ENCODE assay signal across 20 cellular contexts in genomic region chr1:167926486-167926997, GRCh38. TPM values are rescaled to one million over a fixed set of nuclear protein-coding genes. Genes with fewer than 3 reads are reported as not detected.
DNase-seq lines count a peak whose midpoint lies in the region; ATAC-seq and TF ChIP-seq lines count a peak whose summit lies in the region.
"Had no signal": no experiment of that assay in that cellular context is flagged by ENCODE, and none has a peak within 500 bp of the region (broad histone marks: within the 10 kb centered on the region; RNA-seq: fewer than 3 reads in every experiment).

No MANE protein-coding gene starts in this region.

- peak; percentile 75 for TF ChIP-seq CTCF in VCaP (conservative IDR thresholded peaks at IDR 0.05)
- TF ChIP-seq CTCF in smooth muscle cell (IDR thresholded peaks at IDR 0.05; ENCODE audit: borderline replicate concordance, insufficient read depth, poor library complexity, severe bottlenecking): no peak
- TF ChIP-seq CTCF in activated CD8-positive, alpha-beta T cell treated with anti-CD3 and anti-CD28 coated beads for 36 hours (IDR thresholded peaks at IDR 0.05): no peak

- H3K27ac ChIP-seq in VCaP (peak overlapping the region; percentile 99), smooth muscle cell (ENCODE audit: low read depth) (no peak overlapping the region)
- H3K27ac ChIP-seq: breast epithelium had no signal

- H3K9me3 ChIP-seq in smooth muscle cell (replicated peaks; ENCODE audit: low read depth): no peaks in the 10 kb centered on the region
- H3K9me3 ChIP-seq: breast epithelium had no signal

- no peak overlapping the region for H3K9ac ChIP-seq in smooth muscle cell (ENCODE audit: low read depth)

- H2AFZ ChIP-seq in smooth muscle cell (ENCODE audit: low read depth): no peak overlapping the region

- H4K20me1 ChIP-seq in smooth muscle cell (ENCODE audit: low read depth): peaks cover 25% of the 10 kb centered on the region

- no peak overlapping the region for H3K4me2 ChIP-seq in smooth muscle cell

- WGBS in smooth muscle cell (ENCODE audit: low lambda C conversion rate): 55% methylated on average over 6 of the region's 6 CpGs

- peaks cover 19% of the 10 kb centered on the region for H3K4me1 Mint-ChIP-seq in activated CD8-positive, alpha-beta T cell treated with anti-CD3 and anti-CD28 coated beads for 36 hours (ENCODE audit: low read depth)

- no peaks in the 10 kb centered on the region for H3K9me3 Mint-ChIP-seq in activated CD8-positive, alpha-beta T cell treated with anti-CD3 and anti-CD28 coated beads for 36 hours
- H3K9me3 Mint-ChIP-seq: activated naive CD4-positive, alpha-beta T cell treated with anti-CD3 and anti-CD28 coated beads, Interleukin-2, amount 50 U/mL, for 72 hours; CD14-positive monocyte; T-helper 1 cell treated with Interleukin-12 subunit alpha and Interleukin-12 subunit beta and Interleukin-4 antibody, amounts not matched to agents 30 μg/mL and 1 μg/mL, for 36 hours had no signal

- CTCF ChIA-PET in HEK293T (lab: Yijun Ruan, JAX): interaction anchor here (0.5 to 2.4 kb wide), 6 partner anchors 10 to 159 kb away, joined by 3 to 11 read pairs (median 4); partner anchors contain the start of genes DCAF6 and MPC2
- CTCF ChIA-PET in activated CD8-positive, alpha-beta T cell treated with anti-CD3 and anti-CD28 coated beads for 36 hours (lab: Charles Lee): interaction anchor here (1.6 kb wide), 1 partner anchor 219 kb away, joined by 3 read pairs; no protein-coding TSS in a partner anchor

- intact Hi-C loops in activated CD8-positive, alpha-beta T cell treated with anti-CD3 and anti-CD28 coated beads for 36 hours (cut with micrococcal nuclease): no loop called here

- H3F3A ChIP-seq in smooth muscle cell (ENCODE audit: low read depth): no peaks in the 10 kb centered on the region

- no peaks in the 10 kb centered on the region for H3K27me3 ChIP-seq in smooth muscle cell (ENCODE audit: low read depth)
- H3K27me3 ChIP-seq: breast epithelium had no signal

- no peaks in the 10 kb centered on the region for H3K27me3 Mint-ChIP-seq in activated CD8-positive, alpha-beta T cell treated with anti-CD3 and anti-CD28 coated beads for 36 hours

- peaks cover 12% of the 10 kb centered on the region for H3K36me3 Mint-ChIP-seq in activated CD8-positive, alpha-beta T cell treated with anti-CD3 and anti-CD28 coated beads for 36 hours (ENCODE audit: low read depth)

- no peaks in the 10 kb centered on the region for H3K36me3 ChIP-seq in smooth muscle cell (ENCODE audit: low read depth)
- H3K36me3 ChIP-seq: breast epithelium had no signal

- peak overlapping the region; percentile 11 for H3K4me3 ChIP-seq in smooth muscle cell
- H3K4me3 ChIP-seq: breast epithelium had no signal

- POLR2A ChIA-PET in HEK293T (lab: Yijun Ruan, JAX): interaction anchor here (1.2 to 5.3 kb wide), 2 partner anchors 9 to 212 kb away, joined by 5 to 39 read pairs; partner anchors contain the start of genes DCAF6 and MPC2
- POLR2A ChIA-PET in activated CD8-positive, alpha-beta T cell treated with anti-CD3 and anti-CD28 coated beads for 36 hours (lab: Charles Lee): interaction anchor here (2.6 kb wide), 1 partner anchor 10 kb away, joined by 15 read pairs; the partner anchor contains the start of genes DCAF6 and MPC2

- peaks cover 68% of the 10 kb centered on the region for H3K79me2 ChIP-seq in smooth muscle cell (ENCODE audit: low read depth)

- DNase-seq in HEK293T (ENCODE audit: extremely low spot score): peak; percentile 70
- DNase-seq in kidney tubule cell (ENCODE audit: low spot score): peak; percentile 44
- DNase-seq in smooth muscle cell (lab: John Stamatoyannopoulos, UW; ENCODE audit: unreplicated experiment): no peak
- DNase-seq in activated CD8-positive, alpha-beta T cell treated with anti-CD3 and anti-CD28 coated beads for 36 hours: no peak
- no peak for DNase-seq in CD1c-positive myeloid dendritic cell (ENCODE audit: extremely low spot score)
- no peak for DNase-seq in activated CD4-positive, CD25-positive, alpha-beta regulatory T cell treated with anti-CD3 and anti-CD28 coated beads, Interleukin-2, amount 50 U/mL, for 72 hours
- DNase-seq: activated CD8-positive, alpha-beta memory T cell treated with anti-CD3 and anti-CD28 coated beads, Interleukin-2, amount 50 U/mL, for 4 hours; effector memory CD4-positive, alpha-beta T cell; foreskin melanocyte; GOT3; midbrain; NCI-H1694; RPMI8226 had no signal

- H3K27ac Mint-ChIP-seq in activated CD8-positive, alpha-beta T cell treated with anti-CD3 and anti-CD28 coated beads for 36 hours: no peak overlapping the region
- H3K27ac Mint-ChIP-seq: activated naive CD4-positive, alpha-beta T cell treated with anti-CD3 and anti-CD28 coated beads, Interleukin-2, amount 50 U/mL, for 72 hours; CD14-positive monocyte; T-helper 1 cell treated with Interleukin-12 subunit alpha and Interleukin-12 subunit beta and Interleukin-4 antibody, amounts not matched to agents 30 μg/mL and 1 μg/mL, for 36 hours had no signal

- no peak for ATAC-seq in activated CD8-positive, alpha-beta T cell treated with anti-CD3 and anti-CD28 coated beads for 36 hours
- ATAC-seq: activated naive CD4-positive, alpha-beta T cell treated with anti-CD3 and anti-CD28 coated beads, Interleukin-2, amount 50 U/mL, for 72 hours had no signal

- H3K4me1 ChIP-seq in smooth muscle cell (ENCODE audit: low read depth): peaks cover 7% of the 10 kb centered on the region
- H3K4me1 ChIP-seq: breast epithelium had no signal

- H3K4me3 Mint-ChIP-seq in activated CD8-positive, alpha-beta T cell treated with anti-CD3 and anti-CD28 coated beads for 36 hours: no peak overlapping the region
- H3K4me3 Mint-ChIP-seq: CD14-positive monocyte; T-helper 1 cell treated with Interleukin-12 subunit alpha and Interleukin-12 subunit beta and Interleukin-4 antibody, amounts not matched to agents 30 μg/mL and 1 μg/mL, for 36 hours had no signal

TF ChIP-seq in HEK293T, 16 proteins besides CTCF, POLR2A, EP300 and RAD21:
- no peak for TF ChIP-seq FOXK2 (IDR thresholded peaks at IDR 0.05)
- TF ChIP-seq SP1 (IDR thresholded peaks at IDR 0.05): no peak
- TF ChIP-seq TARDBP (IDR thresholded peaks at IDR 0.05): no peak
- TF ChIP-seq, protein P1, sequence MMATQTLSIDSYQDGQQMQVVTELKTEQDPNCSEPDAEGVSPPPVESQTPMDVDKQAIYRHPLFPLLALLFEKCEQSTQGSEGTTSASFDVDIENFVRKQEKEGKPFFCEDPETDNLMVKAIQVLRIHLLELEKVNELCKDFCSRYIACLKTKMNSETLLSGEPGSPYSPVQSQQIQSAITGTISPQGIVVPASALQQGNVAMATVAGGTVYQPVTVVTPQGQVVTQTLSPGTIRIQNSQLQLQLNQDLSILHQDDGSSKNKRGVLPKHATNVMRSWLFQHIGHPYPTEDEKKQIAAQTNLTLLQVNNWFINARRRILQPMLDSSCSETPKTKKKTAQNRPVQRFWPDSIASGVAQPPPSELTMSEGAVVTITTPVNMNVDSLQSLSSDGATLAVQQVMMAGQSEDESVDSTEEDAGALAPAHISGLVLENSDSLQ (IDR thresholded peaks at IDR 0.05): peak; percentile 63; the same call in 1 of the 2 replicates
- no peak for TF ChIP-seq BHLHE40 (IDR thresholded peaks at IDR 0.05; ENCODE audit: borderline replicate concordance)
- TF ChIP-seq CTBP1 (IDR thresholded peaks at IDR 0.05; ENCODE audit: borderline replicate concordance): peak; percentile 86
- no peak for TF ChIP-seq FOXA1 (IDR thresholded peaks at IDR 0.05)
- no peak for TF ChIP-seq L3MBTL2 (conservative IDR thresholded peaks at IDR 0.05)
- TF ChIP-seq SUZ12 (IDR thresholded peaks at IDR 0.05): no peak
- TF ChIP-seq FOXM1 (IDR thresholded peaks at IDR 0.05; ENCODE audit: borderline replicate concordance): no peak

RNA-seq across cellular contexts. Expression of gene DCAF6, which starts 9.9 kb away (rescaled TPM):
- 30.0 and 34.9 TPM in 2 replicates for total RNA-seq in smooth muscle cell
- polyA plus RNA-seq in smooth muscle cell: 27.4 and 33.6 TPM in 2 replicates
- 10 to 100 TPM; 21.6 to 22.6 TPM for total RNA-seq in activated CD8-positive, alpha-beta T cell treated with anti-CD3 and anti-CD28 coated beads for 36 hours

RNA-seq across cellular contexts. Expression of gene MPC2, which starts 10.3 kb away (rescaled TPM):
- total RNA-seq in smooth muscle cell: 47.1 and 58.2 TPM in 2 replicates
- 66.5 and 69.9 TPM in 2 replicates for polyA plus RNA-seq in smooth muscle cell
- 10 to 100 TPM; 64.9 to 69.4 TPM for total RNA-seq in activated CD8-positive, alpha-beta T cell treated with anti-CD3 and anti-CD28 coated beads for 36 hours

RNA-seq across cellular contexts. Expression of gene ADCY10, which starts 12.6 kb away (rescaled TPM):
- 0.18 TPM in 1 of 2 replicates, not detected in the other for total RNA-seq in smooth muscle cell
- not detected in 2 replicates for polyA plus RNA-seq in smooth muscle cell
- under 1 TPM in 1 of 2 experiments, not detected in 1; 0.05 TPM for total RNA-seq in activated CD8-positive, alpha-beta T cell treated with anti-CD3 and anti-CD28 coated beads for 36 hours
- total RNA-seq: Daoy, GM12878 had no signal
- polyA plus RNA-seq: CD14-positive monocyte had no signal

Comparison
In these comparisons a context has a peak if more than half of its experiments do, and no peak if none do; other contexts are left out.
1. DNase-seq: peak in HEK293T (single experiment) and kidney tubule cell (single experiment); none in smooth muscle cell (single experiment), activated CD8-positive, alpha-beta T cell treated with anti-CD3 and anti-CD28 coated beads for 36 hours (single experiment), CD1c-positive myeloid dendritic cell (single experiment) and activated CD4-positive, CD25-positive, alpha-beta regulatory T cell treated with anti-CD3 and anti-CD28 coated beads, Interleukin-2, amount 50 U/mL, for 72 hours (single experiment).